Comparison of ENCODE assay signal across 8 cellular contexts in genomic region chr10:114548662-114549061, GRCh38.
A peak's percentile ranks its signal among the peaks of the same experiment; 100 is the strongest.
DNase-seq lines count a peak whose midpoint lies in the region; ATAC-seq and TF ChIP-seq lines count a peak whose summit lies in the region.

No MANE protein-coding gene starts in this region.

- no peak overlapping the region for H3K4me3 ChIP-seq in Loucy (ENCODE audit: low read length, poor library complexity, severe bottlenecking)

- H3K4me2 ChIP-seq in Loucy (ENCODE audit: low read depth, low read length, poor library complexity, severe bottlenecking) = no peak overlapping the region

- H2AFZ ChIP-seq in Loucy (ENCODE audit: low read length) = no peak overlapping the region

- peak; percentile 44; the same call in 1 of the 2 replicates for TF ChIP-seq CTCF in Loucy (conservative IDR thresholded peaks at IDR 0.05; ENCODE audit: low read length)

- peak overlapping the region in 7 of 10 donors; percentile 40 to 88 (median 55) for H3K27ac Mint-ChIP-seq in naive thymus-derived CD8-positive, alpha-beta T cell

- H3K4me3 Mint-ChIP-seq in naive thymus-derived CD8-positive, alpha-beta T cell = peak overlapping the region in 7 of 10 donors; percentile 6 to 71 (median 29)

- no peaks in the 10 kb centered on the region for H3K9me3 ChIP-seq in Loucy (ENCODE audit: insufficient read depth, low read depth, low read length)

- peaks cover 8% of the 10 kb centered on the region for H3F3A ChIP-seq in Loucy (ENCODE audit: low read depth)

- H3K79me2 ChIP-seq in Loucy (ENCODE audit: insufficient read depth, low read length) = peaks cover 7% of the 10 kb centered on the region; the same call in 1 of the 2 replicates

- peaks cover 26 to 58% (median 58%) of the 10 kb centered on the region in 4 donors for H3K4me1 Mint-ChIP-seq in naive thymus-derived CD8-positive, alpha-beta T cell

- H3K4me1 ChIP-seq in Loucy (ENCODE audit: insufficient read depth, low read length, poor library complexity, severe bottlenecking) = peaks cover 21% of the 10 kb centered on the region

- no peaks in the 10 kb centered on the region for H3K27me3 Mint-ChIP-seq in naive thymus-derived CD8-positive, alpha-beta T cell

- H3K36me3 Mint-ChIP-seq in naive thymus-derived CD8-positive, alpha-beta T cell = no peaks in the 10 kb centered on the region

- no peaks in the 10 kb centered on the region for H3K27me3 ChIP-seq in Loucy (ENCODE audit: insufficient read depth, low read length, poor library complexity, severe bottlenecking)

- H3K9ac ChIP-seq in Loucy (ENCODE audit: low read depth, low read length, poor library complexity, severe bottlenecking) = no peak overlapping the region

- no peaks in the 10 kb centered on the region for H3K9me3 Mint-ChIP-seq in naive thymus-derived CD8-positive, alpha-beta T cell

- H3K9me2 ChIP-seq in Loucy (replicated peaks; ENCODE audit: low read depth, low read length) = no peaks in the 10 kb centered on the region

- DNase-seq in EL (peak; percentile 38), dermis microvascular lymphatic vessel endothelial cell (ENCODE audit: low read depth in 2 of 2) (peak; percentile 32 to 83)
- no peak for DNase-seq in naive thymus-derived CD8-positive, alpha-beta T cell

- peaks cover 39% of the 10 kb centered on the region for H3K36me3 ChIP-seq in Loucy (ENCODE audit: insufficient read depth, low read length)

- POLR2A ChIA-PET in naive thymus-derived CD8-positive, alpha-beta T cell (lab: Charles Lee) = interaction anchor here (0.7 to 18.4 kb wide), 5 partner anchors 9 to 273 kb away, joined by 3 to 654 read pairs (median 5); partner anchors contain the start of gene FHIP2A

- peaks cover 3% of the 10 kb centered on the region for H4K20me1 ChIP-seq in Loucy (ENCODE audit: insufficient read depth, low read length, poor library complexity, severe bottlenecking)

- ATAC-seq in naive thymus-derived CD8-positive, alpha-beta T cell = no peak
- ATAC-seq in HG03097 (IDR thresholded peaks at IDR 0.05; ENCODE audit: low FRiP score, unreplicated experiment) (no peak), HG03460 (IDR thresholded peaks at IDR 0.05; ENCODE audit: unreplicated experiment) (no peak), GM18909 (IDR thresholded peaks at IDR 0.05; ENCODE audit: poor library complexity, unreplicated experiment) (no peak), GM18861 (IDR thresholded peaks at IDR 0.05; ENCODE audit: unreplicated experiment) (no peak)

Comparison
In these comparisons a context has a peak if more than half of its experiments do, and no peak if none do; other contexts are left out.
1. DNase-seq: peak in EL (single experiment) and dermis microvascular lymphatic vessel endothelial cell (2 of 2); none in naive thymus-derived CD8-positive, alpha-beta T cell (0 of 10).